ENCODE assay signal across 16 cellular contexts in genomic region chr22:32994046-32994827, GRCh38.
A peak's percentile ranks its signal among the peaks of the same experiment; 100 is the strongest.
DNase-seq lines count a peak whose midpoint lies in the region; ATAC-seq and TF ChIP-seq lines count a peak whose summit lies in the region.
"Had no signal": no experiment of that assay in that cellular context is flagged by ENCODE, and none has a peak within 500 bp of the region (broad histone marks: within the 10 kb centered on the region; RNA-seq: fewer than 3 reads in every experiment).

No MANE protein-coding gene starts in this region.

- no peaks in the 10 kb centered on the region for H3K9me3 ChIP-seq in upper lobe of left lung

- H3K36me3 ChIP-seq in upper lobe of left lung = no peaks in the 10 kb centered on the region

- H3K4me1 Mint-ChIP-seq in brain (peaks cover 67% of the 10 kb centered on the region), neural crest cell (peaks cover 57% of the 10 kb centered on the region)
- H3K4me1 Mint-ChIP-seq in activated T-helper 2 cell treated with anti-CD3 and anti-CD28 coated beads, Interferon-gamma antibody, Interleukin-2, Interleukin-4, amounts not matched to agents 10 μg/mL and 5 μg/mL and 100 μg/mL, durations not matched to agents 14 hours and 24 hours and 36 hours (ENCODE audit: low read depth) = no peaks in the 10 kb centered on the region
- no peaks in the 10 kb centered on the region for H3K4me1 Mint-ChIP-seq in activated CD4-positive, alpha-beta memory T cell treated with anti-CD3 and anti-CD28 coated beads, Interleukin-2, amount 10 ng/mL, durations not matched to agents 7 days and 5 days
- H3K4me1 Mint-ChIP-seq: stimulated activated naive B cell treated with anti-CD40 and anti-IgM and Interleukin-4, amounts not matched to agents 10 μg/mL and 1 μg/mL and 100 μg/mL, for 72 hours had no signal

- POLR2A ChIA-PET in activated CD4-positive, alpha-beta memory T cell treated with anti-CD3 and anti-CD28 coated beads, Interleukin-2, amount 10 ng/mL, durations not matched to agents 7 days and 5 days (lab: Charles Lee) = no interaction called here

- H3K4me1 ChIP-seq in upper lobe of left lung = peaks cover 23 to 35% (median 27%) of the 10 kb centered on the region in 4 donors

- H3K27ac ChIP-seq in upper lobe of left lung = peak overlapping the region in 3 of 4 donors; percentile 38 to 76 (median 52)
- H3K27ac ChIP-seq: foreskin keratinocyte had no signal

- intact Hi-C loops in cardiac septum (cut with DNase I) = no loop called here
- intact Hi-C loops in activated T-helper 2 cell treated with anti-CD3 and anti-CD28 coated beads, Interferon-gamma antibody, Interleukin-2, Interleukin-4, amounts not matched to agents 10 μg/mL and 5 μg/mL and 100 μg/mL, durations not matched to agents 14 hours and 24 hours and 36 hours (cut with micrococcal nuclease) = no loop called here

- CTCF ChIA-PET in activated CD4-positive, alpha-beta memory T cell treated with anti-CD3 and anti-CD28 coated beads, Interleukin-2, amount 10 ng/mL, durations not matched to agents 7 days and 5 days (lab: Charles Lee) = no interaction called here

- H3K27me3 ChIP-seq in upper lobe of left lung = no peaks in the 10 kb centered on the region
- H3K27me3 ChIP-seq: foreskin keratinocyte had no signal

- H3K27ac Mint-ChIP-seq in brain = peak overlapping the region; percentile 72 to 97 (median 86)
- peak overlapping the region; percentile 90 for H3K27ac Mint-ChIP-seq in neural crest cell (ENCODE audit: unreplicated experiment)
- no peak overlapping the region for H3K27ac Mint-ChIP-seq in activated T-helper 2 cell treated with anti-CD3 and anti-CD28 coated beads, Interferon-gamma antibody, Interleukin-2, Interleukin-4, amounts not matched to agents 10 μg/mL and 5 μg/mL and 100 μg/mL, durations not matched to agents 14 hours and 24 hours and 36 hours
- no peak overlapping the region for H3K27ac Mint-ChIP-seq in activated CD4-positive, alpha-beta memory T cell treated with anti-CD3 and anti-CD28 coated beads, Interleukin-2, amount 10 ng/mL, durations not matched to agents 7 days and 5 days
- H3K27ac Mint-ChIP-seq: activated naive CD4-positive, alpha-beta T cell treated with anti-CD3 and anti-CD28 coated beads for 36 hours; stimulated activated naive B cell treated with anti-CD40 and anti-IgM and Interleukin-4, amounts not matched to agents 10 μg/mL and 1 μg/mL and 100 μg/mL, for 72 hours had no signal

- TF ChIP-seq CTCF in brain (conservative IDR thresholded peaks at IDR 0.05) (no peak), neural crest cell (conservative IDR thresholded peaks at IDR 0.05) (no peak), upper lobe of left lung (IDR thresholded peaks at IDR 0.05) (no peak)

- ATAC-seq in upper lobe of left lung (ENCODE audit: low FRiP score in 2 of 2) (no peak), HG02763 (IDR thresholded peaks at IDR 0.05; ENCODE audit: unreplicated experiment) (no peak)
- ATAC-seq: foreskin keratinocyte; stimulated activated naive B cell treated with anti-CD40 and anti-IgM and Interleukin-4, amounts not matched to agents 10 μg/mL and 1 μg/mL and 100 μg/mL, for 72 hours had no signal

- TF ChIP-seq POLR2A in upper lobe of left lung (IDR thresholded peaks at IDR 0.05) = no peak

- no peaks in the 10 kb centered on the region for H3K27me3 Mint-ChIP-seq in brain
- peaks cover 6% of the 10 kb centered on the region for H3K27me3 Mint-ChIP-seq in neural crest cell (ENCODE audit: low read depth)
- H3K27me3 Mint-ChIP-seq in activated T-helper 2 cell treated with anti-CD3 and anti-CD28 coated beads, Interferon-gamma antibody, Interleukin-2, Interleukin-4, amounts not matched to agents 10 μg/mL and 5 μg/mL and 100 μg/mL, durations not matched to agents 14 hours and 24 hours and 36 hours (ENCODE audit: low read depth) = no peaks in the 10 kb centered on the region
- no peaks in the 10 kb centered on the region for H3K27me3 Mint-ChIP-seq in activated CD4-positive, alpha-beta memory T cell treated with anti-CD3 and anti-CD28 coated beads, Interleukin-2, amount 10 ng/mL, durations not matched to agents 7 days and 5 days

- H3K36me3 Mint-ChIP-seq in brain (peaks cover 13% of the 10 kb centered on the region), neural crest cell (ENCODE audit: low read depth) (no peaks in the 10 kb centered on the region)
- no peaks in the 10 kb centered on the region for H3K36me3 Mint-ChIP-seq in activated T-helper 2 cell treated with anti-CD3 and anti-CD28 coated beads, Interferon-gamma antibody, Interleukin-2, Interleukin-4, amounts not matched to agents 10 μg/mL and 5 μg/mL and 100 μg/mL, durations not matched to agents 14 hours and 24 hours and 36 hours (ENCODE audit: low read depth)
- H3K36me3 Mint-ChIP-seq in activated CD4-positive, alpha-beta memory T cell treated with anti-CD3 and anti-CD28 coated beads, Interleukin-2, amount 10 ng/mL, durations not matched to agents 7 days and 5 days (ENCODE audit: low read depth) = no peaks in the 10 kb centered on the region
- H3K36me3 Mint-ChIP-seq: stimulated activated naive B cell treated with anti-CD40 and anti-IgM and Interleukin-4, amounts not matched to agents 10 μg/mL and 1 μg/mL and 100 μg/mL, for 72 hours had no signal

- WGBS in upper lobe of left lung, 2 donors = 74 to 80% methylated on average over 14 to 18 of the region's 18 CpGs

- H3K4me3 ChIP-seq in upper lobe of left lung = no peak overlapping the region

- peak; percentile 53 for DNase-seq in cardiac septum (ENCODE audit: low spot score)
- peak; percentile 60 for DNase-seq in neural crest cell (ENCODE audit: low read depth, low spot score)
- DNase-seq in upper lobe of left lung = peak in 1 of 2 donors; percentile 27
- no peak for DNase-seq in activated T-helper 2 cell treated with anti-CD3 and anti-CD28 coated beads, Interferon-gamma antibody, Interleukin-2, Interleukin-4, amounts not matched to agents 10 μg/mL and 5 μg/mL and 100 μg/mL, durations not matched to agents 14 hours and 24 hours and 36 hours (ENCODE audit: low spot score)
- DNase-seq in activated CD4-positive, alpha-beta memory T cell treated with anti-CD3 and anti-CD28 coated beads, Interleukin-2, amount 10 ng/mL, durations not matched to agents 7 days and 5 days = no peak
- DNase-seq: activated CD4-positive, CD25-positive, alpha-beta regulatory T cell treated with anti-CD3 and anti-CD28 coated beads, Interleukin-2, amount 50 U/mL, for 72 hours; activated naive CD4-positive, alpha-beta T cell treated with anti-CD3 and anti-CD28 coated beads for 36 hours; AML-193; foreskin keratinocyte; mesenchymal stem cell; NCI-H1436 treated with DMSO at 0.1 percent for 48 hours; occipital lobe; SHP77 treated with DMSO at 0.1 percent for 48 hours; stimulated activated naive B cell treated with anti-CD40 and anti-IgM and Interleukin-4, amounts not matched to agents 10 μg/mL and 1 μg/mL and 100 μg/mL, for 72 hours had no signal

- TF ChIP-seq EP300 in upper lobe of left lung (IDR thresholded peaks at IDR 0.05) = no peak

- H3K4me3 Mint-ChIP-seq in brain (peak overlapping the region in 1 of 5 experiments; percentile 49), neural crest cell (peak overlapping the region; percentile 65)
- no peak overlapping the region for H3K4me3 Mint-ChIP-seq in activated T-helper 2 cell treated with anti-CD3 and anti-CD28 coated beads, Interferon-gamma antibody, Interleukin-2, Interleukin-4, amounts not matched to agents 10 μg/mL and 5 μg/mL and 100 μg/mL, durations not matched to agents 14 hours and 24 hours and 36 hours (ENCODE audit: low read depth)
- H3K4me3 Mint-ChIP-seq in activated CD4-positive, alpha-beta memory T cell treated with anti-CD3 and anti-CD28 coated beads, Interleukin-2, amount 10 ng/mL, durations not matched to agents 7 days and 5 days = no peak overlapping the region
- H3K4me3 Mint-ChIP-seq: activated naive CD4-positive, alpha-beta T cell treated with anti-CD3 and anti-CD28 coated beads for 36 hours; stimulated activated naive B cell treated with anti-CD40 and anti-IgM and Interleukin-4, amounts not matched to agents 10 μg/mL and 1 μg/mL and 100 μg/mL, for 72 hours had no signal

- peaks cover 0 to 4% (median 0%) of the 10 kb centered on the region in 5 experiments for H3K9me3 Mint-ChIP-seq in brain
- H3K9me3 Mint-ChIP-seq in neural crest cell = peaks cover 4% of the 10 kb centered on the region
- H3K9me3 Mint-ChIP-seq in activated T-helper 2 cell treated with anti-CD3 and anti-CD28 coated beads, Interferon-gamma antibody, Interleukin-2, Interleukin-4, amounts not matched to agents 10 μg/mL and 5 μg/mL and 100 μg/mL, durations not matched to agents 14 hours and 24 hours and 36 hours = no peaks in the 10 kb centered on the region
- no peaks in the 10 kb centered on the region for H3K9me3 Mint-ChIP-seq in activated CD4-positive, alpha-beta memory T cell treated with anti-CD3 and anti-CD28 coated beads, Interleukin-2, amount 10 ng/mL, durations not matched to agents 7 days and 5 days
- H3K9me3 Mint-ChIP-seq: activated naive CD4-positive, alpha-beta T cell treated with anti-CD3 and anti-CD28 coated beads for 36 hours had no signal

Comparison
In these comparisons a context has a peak if more than half of its experiments do, and no peak if none do; other contexts are left out.
1. H3K27ac Mint-ChIP-seq: peak in brain (5 of 5) and neural crest cell (single experiment); none in activated T-helper 2 cell treated with anti-CD3 and anti-CD28 coated beads, Interferon-gamma antibody, Interleukin-2, Interleukin-4, amounts not matched to agents 10 μg/mL and 5 μg/mL and 100 μg/mL, durations not matched to agents 14 hours and 24 hours and 36 hours (single experiment) and activated CD4-positive, alpha-beta memory T cell treated with anti-CD3 and anti-CD28 coated beads, Interleukin-2, amount 10 ng/mL, durations not matched to agents 7 days and 5 days (single experiment).
2. DNase-seq: peak in cardiac septum (single experiment) and neural crest cell (single experiment); none in activated T-helper 2 cell treated with anti-CD3 and anti-CD28 coated beads, Interferon-gamma antibody, Interleukin-2, Interleukin-4, amounts not matched to agents 10 μg/mL and 5 μg/mL and 100 μg/mL, durations not matched to agents 14 hours and 24 hours and 36 hours (single experiment) and activated CD4-positive, alpha-beta memory T cell treated with anti-CD3 and anti-CD28 coated beads, Interleukin-2, amount 10 ng/mL, durations not matched to agents 7 days and 5 days (single experiment).